In the genomic region with DNA sequence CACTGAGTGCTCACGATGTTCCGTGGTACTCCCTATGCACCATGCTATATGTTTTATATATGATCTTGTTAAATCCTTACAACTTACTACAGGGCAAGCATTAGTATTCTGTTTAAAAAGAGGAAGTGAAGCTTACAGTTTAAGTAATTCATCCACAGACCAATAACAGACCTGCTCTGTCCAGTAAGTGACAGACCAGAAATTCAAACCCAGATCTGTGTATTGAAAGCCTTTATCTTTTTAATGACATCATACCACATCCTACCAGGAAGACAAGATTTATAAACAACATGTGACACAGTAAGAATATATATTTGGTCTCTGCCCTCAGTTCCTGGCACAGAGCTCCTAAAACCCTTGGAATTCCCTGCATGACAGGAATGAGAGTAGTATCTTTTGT, we compare ENCODE assay signal across 1 cellular context.
TF ChIP-seq lines count a peak whose summit lies in the region.

No MANE protein-coding gene starts in this region.

TF ChIP-seq in GM12878, 131 proteins besides CTCF, POLR2A, EP300 and RAD21 (continued from another document):
- TF ChIP-seq TBL1XR1 (IDR thresholded peaks at IDR 0.05; ENCODE audit: low read depth, low read length) (no peak), ZNF217 (IDR thresholded peaks at IDR 0.05) (peak; percentile 17; the same call in 1 of the 2 replicates)
- TF ChIP-seq, protein P1, sequence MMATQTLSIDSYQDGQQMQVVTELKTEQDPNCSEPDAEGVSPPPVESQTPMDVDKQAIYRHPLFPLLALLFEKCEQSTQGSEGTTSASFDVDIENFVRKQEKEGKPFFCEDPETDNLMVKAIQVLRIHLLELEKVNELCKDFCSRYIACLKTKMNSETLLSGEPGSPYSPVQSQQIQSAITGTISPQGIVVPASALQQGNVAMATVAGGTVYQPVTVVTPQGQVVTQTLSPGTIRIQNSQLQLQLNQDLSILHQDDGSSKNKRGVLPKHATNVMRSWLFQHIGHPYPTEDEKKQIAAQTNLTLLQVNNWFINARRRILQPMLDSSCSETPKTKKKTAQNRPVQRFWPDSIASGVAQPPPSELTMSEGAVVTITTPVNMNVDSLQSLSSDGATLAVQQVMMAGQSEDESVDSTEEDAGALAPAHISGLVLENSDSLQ (IDR thresholded peaks at IDR 0.05) = peak; percentile 77
